ENCODE assay signal across 1 cellular context in genomic region chr6:34513628-34514027, GRCh38.
TF ChIP-seq lines count a peak whose summit lies in the region.

No MANE protein-coding gene starts in this region.

TF ChIP-seq in GM23338, 12 proteins besides CTCF, POLR2A, EP300 and RAD21 (continued from another document):
- TF ChIP-seq ZNF462 (CRISPR knock-in tag; IDR thresholded peaks at IDR 0.05) = no peak
- TF ChIP-seq ZNF331 (CRISPR knock-in tag; IDR thresholded peaks at IDR 0.05; ENCODE audit: low read depth) = no peak
- TF ChIP-seq EZH2phosphoT487 (IDR thresholded peaks at IDR 0.05; ENCODE audit: unreplicated experiment) = no peak
- no peak for TF ChIP-seq POLR2AphosphoS5 (IDR thresholded peaks at IDR 0.05; ENCODE audit: low read depth)
- TF ChIP-seq ZNF114 (CRISPR knock-in tag; IDR thresholded peaks at IDR 0.05) = no peak
- TF ChIP-seq STAT1 (IDR thresholded peaks at IDR 0.05; ENCODE audit: unreplicated experiment) = no peak
- no peak for TF ChIP-seq REST (IDR thresholded peaks at IDR 0.05; ENCODE audit: unreplicated experiment)
